ENCODE assay signal across 9 cellular contexts in the genomic region with DNA sequence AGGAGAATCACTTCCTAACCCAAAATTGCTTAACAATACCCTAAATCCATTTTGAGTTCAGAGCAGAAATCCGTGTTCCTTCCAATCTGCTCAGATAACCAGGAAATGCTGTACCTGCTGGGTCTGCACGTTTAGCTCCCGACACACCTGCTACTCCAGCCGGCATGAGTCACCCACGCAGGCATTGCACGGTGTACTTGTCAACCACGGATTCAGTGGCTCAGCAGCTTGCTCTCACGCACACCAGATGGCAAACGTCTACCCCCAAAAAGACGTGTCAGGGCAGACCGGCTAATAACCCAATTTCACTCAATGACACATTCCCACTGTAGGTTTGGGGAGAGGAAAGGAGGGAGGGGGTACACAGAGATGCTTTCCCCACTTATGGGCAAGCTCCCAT.
A peak's percentile ranks its signal among the peaks of the same experiment; 100 is the strongest.
DNase-seq lines count a peak whose midpoint lies in the region; ATAC-seq, FAIRE-seq and TF ChIP-seq lines count a peak whose summit lies in the region.
"Had no signal": no experiment of that assay in that cellular context is flagged by ENCODE, and none has a peak within 500 bp of the region (broad histone marks: within the 10 kb centered on the region; RNA-seq: fewer than 3 reads in every experiment).

No MANE protein-coding gene starts in this region.

- FAIRE-seq in H54 (lab: Jason Lieb, UNC): no peak

- H3K4me3 ChIP-seq in rectal smooth muscle tissue (ENCODE audit: low read length): peak overlapping the region; percentile 14
- H3K4me3 ChIP-seq in H7 (ENCODE audit: insufficient read depth, low read depth, low read length): no peak overlapping the region

- H3K36me3 ChIP-seq in rectal smooth muscle tissue (ENCODE audit: control insufficient read depth, insufficient read depth, low read length) (no peaks in the 10 kb centered on the region), H7 (replicated peaks; ENCODE audit: control insufficient read depth, insufficient read depth, low read length) (no peaks in the 10 kb centered on the region)

- H3K36me3 Mint-ChIP-seq in chondrocyte (ENCODE audit: low read depth): no peaks in the 10 kb centered on the region

- ATAC-seq in GM21717 (IDR thresholded peaks at IDR 0.05; ENCODE audit: unreplicated experiment) (no peak), HG02588 (IDR thresholded peaks at IDR 0.05; ENCODE audit: unreplicated experiment) (no peak)

- H3K9ac ChIP-seq in rectal smooth muscle tissue (ENCODE audit: low read length): no peak overlapping the region

- H3K4me3 Mint-ChIP-seq in chondrocyte (ENCODE audit: unreplicated experiment): peak overlapping the region; percentile 92

- no peaks in the 10 kb centered on the region for H3K9me3 Mint-ChIP-seq in chondrocyte (ENCODE audit: low read depth)
- H3K9me3 Mint-ChIP-seq: T-helper 1 cell treated with Interleukin-12 subunit alpha and Interleukin-12 subunit beta and Interleukin-4 antibody, amounts not matched to agents 30 μg/mL and 1 μg/mL, for 36 hours had no signal

- H3K27me3 Mint-ChIP-seq in chondrocyte (ENCODE audit: low read depth): no peaks in the 10 kb centered on the region

- no peak overlapping the region for H3K27ac ChIP-seq in rectal smooth muscle tissue (ENCODE audit: low read depth, low read length)

- peak overlapping the region; percentile 89 for H3K27ac Mint-ChIP-seq in chondrocyte (ENCODE audit: unreplicated experiment)

- no peak for TF ChIP-seq POLR2A in H54 (IDR thresholded peaks at IDR 0.05; ENCODE audit: low read depth, low read length)

- TF ChIP-seq CTCF in chondrocyte (IDR thresholded peaks at IDR 0.05): no peak

- peak; percentile 57 for DNase-seq in H54 (ENCODE audit: insufficient read length, low spot score)
- DNase-seq in NCI-H524 treated with DMSO at 0.1 percent for 48 hours (lab: John Stamatoyannopoulos, UW): peak; percentile 49
- no peak for DNase-seq in chondrocyte (ENCODE audit: low spot score)
- no peak for DNase-seq in GF-D8 (lab: John Stamatoyannopoulos, UW)
- DNase-seq in H7: no peak

- H3K27me3 ChIP-seq in rectal smooth muscle tissue (ENCODE audit: control insufficient read depth, insufficient read depth, low read length) (peaks cover 5% of the 10 kb centered on the region), H7 (ENCODE audit: control insufficient read depth, insufficient read depth, low read length) (peaks cover 28% of the 10 kb centered on the region)

- H3K4me1 ChIP-seq in rectal smooth muscle tissue (ENCODE audit: control insufficient read depth, insufficient read depth, low read length): peaks cover 4% of the 10 kb centered on the region

- peaks cover 49% of the 10 kb centered on the region for H3K4me1 Mint-ChIP-seq in chondrocyte (ENCODE audit: low read depth)

Comparison
In these comparisons a context has a peak if more than half of its experiments do, and no peak if none do; other contexts are left out.
1. DNase-seq: peak in H54 (single experiment) and NCI-H524 treated with DMSO at 0.1 percent for 48 hours (single experiment); none in chondrocyte (single experiment), GF-D8 (single experiment) and H7 (single experiment).